In the genomic region with DNA sequence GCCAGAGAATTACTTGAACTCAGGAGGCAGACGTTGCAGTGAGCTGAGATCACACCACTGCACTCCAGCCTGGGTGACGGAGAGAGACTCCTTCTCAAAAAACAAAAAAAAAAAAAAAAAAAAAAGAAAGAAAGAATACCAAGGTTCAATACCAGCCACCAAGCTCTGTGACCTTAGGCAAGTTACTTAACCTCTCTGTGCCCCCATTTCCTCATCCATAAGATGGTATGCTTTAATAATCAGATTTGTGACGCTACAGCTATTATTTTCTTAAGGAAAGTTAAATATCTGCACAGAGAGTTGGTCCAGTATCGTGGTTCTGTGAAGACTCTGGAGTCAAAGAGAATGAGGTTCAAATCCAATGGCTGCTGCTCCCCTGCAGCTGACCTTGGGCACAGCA, we compare ENCODE assay signal across 34 cellular contexts.
"Had no signal": no experiment of that assay in that cellular context is flagged by ENCODE, and none has a peak within 500 bp of the region (broad histone marks: within the 10 kb centered on the region; RNA-seq: fewer than 3 reads in every experiment).

No MANE protein-coding gene starts in this region.

- H3K27ac ChIP-seq: adrenal gland, body of pancreas, brain microvascular endothelial cell, WERI-Rb-1 had no signal

- H3K4me1 ChIP-seq: adrenal gland, breast epithelium had no signal

- H3K4me3 ChIP-seq: adrenal gland, body of pancreas, breast epithelium had no signal

- H3K9me3 ChIP-seq: adrenal gland, body of pancreas, breast epithelium had no signal

- ATAC-seq: activated CD4-positive, alpha-beta T cell treated with anti-CD3 and anti-CD28 coated beads for 36 hours; activated CD4-positive, CD25-positive, alpha-beta regulatory T cell treated with anti-CD3 and anti-CD28 coated beads, Interleukin-2, amount 50 U/mL, for 24 hours; activated CD8-positive, alpha-beta T cell treated with anti-CD3 and anti-CD28 coated beads for 36 hours; activated naive CD4-positive, alpha-beta T cell treated with anti-CD3 and anti-CD28 coated beads, Interleukin-2, amount 50 U/mL, for 72 hours; activated T-cell treated with anti-CD3 and anti-CD28 coated beads, Interleukin-2, amount 50 U/mL, for 4 hours; activated T-cell treated with anti-CD3 and anti-CD28 coated beads, Interleukin-2, amount 50 U/mL, for 72 hours; activated T-helper 17 cell treated with anti-CD3 and anti-CD28 coated beads, Interleukin-2, amount 50 U/mL, for 72 hours; body of pancreas; WTC11 had no signal

- H3K36me3 ChIP-seq: adrenal gland, brain microvascular endothelial cell, breast epithelium, WERI-Rb-1 had no signal

- FAIRE-seq: astrocyte had no signal

- H3K27me3 ChIP-seq: body of pancreas, breast epithelium had no signal

- DNase-seq: activated CD4-positive, alpha-beta memory T cell treated with anti-CD3 and anti-CD28 coated beads for 36 hours; activated CD4-positive, alpha-beta T cell treated with anti-CD3 and anti-CD28 coated beads for 1 hour; activated CD4-positive, alpha-beta T cell treated with anti-CD3 and anti-CD28 coated beads for 36 hours; activated CD4-positive, alpha-beta T cell treated with anti-CD3 and anti-CD28 coated beads for 48 hours; activated CD4-positive, alpha-beta T cell treated with anti-CD3 and anti-CD28 coated beads, Interleukin-2, amount 10 ng/mL, durations not matched to agents 7 days and 5 days; activated CD4-positive, CD25-positive, alpha-beta regulatory T cell; activated CD8-positive, alpha-beta memory T cell treated with anti-CD3 and anti-CD28 coated beads, Interleukin-2, amount 50 U/mL, for 4 hours; activated CD8-positive, alpha-beta T cell treated with anti-CD3 and anti-CD28 coated beads for 36 hours; activated effector memory CD4-positive, alpha-beta T cell treated with anti-CD3 and anti-CD28 coated beads, Interleukin-2, amount 50 U/mL, for 16 hours; activated gamma-delta T cell treated with Interleukin-2 at 50 U/mL for 16 hours; activated naive CD4-positive, alpha-beta T cell; activated naive CD4-positive, alpha-beta T cell treated with anti-CD3 and anti-CD28 coated beads for 36 hours; activated naive CD4-positive, alpha-beta T cell treated with anti-CD3 and anti-CD28 coated beads, Interleukin-2, amount 50 U/mL, for 16 hours; activated naive CD8-positive, alpha-beta T cell treated with anti-CD3 and anti-CD28 coated beads for 36 hours; activated T-cell treated with anti-CD3 and anti-CD28 coated beads for 4 hours; activated T-cell treated with anti-CD3 and anti-CD28 coated beads, Interleukin-2, amount 50 U/mL, for 1 hour; activated T-cell treated with anti-CD3 and anti-CD28 coated beads, Interleukin-2, amount 50 U/mL, for 4 hours; activated T-cell treated with anti-CD3 and anti-CD28 coated beads, Interleukin-2, amount 50 U/mL, for 72 hours; adrenal gland; amniotic stem cell; aorta; body of pancreas; brain microvascular endothelial cell; central memory CD4-positive, alpha-beta T cell; T-helper 1 cell; T-helper 2 cell; T-helper 9 cell; WERI-Rb-1 had no signal
